Comparison of ENCODE assay signal across 10 cellular contexts in genomic region chr3:57826286-57826951, GRCh38.
A peak's percentile ranks its signal among the peaks of the same experiment; 100 is the strongest.
DNase-seq lines count a peak whose midpoint lies in the region; ATAC-seq and TF ChIP-seq lines count a peak whose summit lies in the region.
"Had no signal": no experiment of that assay in that cellular context is flagged by ENCODE, and none has a peak within 500 bp of the region (broad histone marks: within the 10 kb centered on the region; RNA-seq: fewer than 3 reads in every experiment).

No MANE protein-coding gene starts in this region.

- H3K27ac Mint-ChIP-seq in stimulated activated effector memory CD8-positive, alpha-beta T cell treated with anti-CD3 and anti-CD28 coated beads, Interleukin-12 subunit alpha, Interleukin-12 subunit beta, amount 100 ng/mL, for 72 hours: peak overlapping the region; percentile 14

- ATAC-seq in Right ventricle myocardium superior (ENCODE audit: poor library complexity) (peak; percentile 27), left ventricle myocardium superior (no peak), GM21576 (IDR thresholded peaks at IDR 0.05; ENCODE audit: unreplicated experiment) (no peak), GM19351 (IDR thresholded peaks at IDR 0.05; ENCODE audit: unreplicated experiment) (no peak)
- no peak for ATAC-seq in stimulated activated effector memory CD8-positive, alpha-beta T cell treated with anti-CD3 and anti-CD28 coated beads, Interleukin-12 subunit alpha, Interleukin-12 subunit beta, amount 100 ng/mL, for 72 hours

- intact Hi-C loops in Right ventricle myocardium superior (cut with DNase I): no loop called here
- intact Hi-C loops in left ventricle myocardium superior (cut with micrococcal nuclease): no loop called here

- no peak overlapping the region for H3K4me3 Mint-ChIP-seq in stimulated activated effector memory CD8-positive, alpha-beta T cell treated with anti-CD3 and anti-CD28 coated beads, Interleukin-12 subunit alpha, Interleukin-12 subunit beta, amount 100 ng/mL, for 72 hours

- no peak overlapping the region for H3K4me3 ChIP-seq in fibroblast of the aortic adventitia (ENCODE audit: low read depth, low read length)
- H3K4me3 ChIP-seq: ascending aorta had no signal

- H3K9me3 Mint-ChIP-seq in stimulated activated effector memory CD8-positive, alpha-beta T cell treated with anti-CD3 and anti-CD28 coated beads, Interleukin-12 subunit alpha, Interleukin-12 subunit beta, amount 100 ng/mL, for 72 hours: no peaks in the 10 kb centered on the region

- TF ChIP-seq CTCF in fibroblast of the aortic adventitia (IDR thresholded peaks at IDR 0.05; ENCODE audit: insufficient read depth, low read length): peak; percentile 32

- peaks cover 12% of the 10 kb centered on the region for H3K36me3 Mint-ChIP-seq in stimulated activated effector memory CD8-positive, alpha-beta T cell treated with anti-CD3 and anti-CD28 coated beads, Interleukin-12 subunit alpha, Interleukin-12 subunit beta, amount 100 ng/mL, for 72 hours

- peaks cover 16% of the 10 kb centered on the region for H3K4me1 Mint-ChIP-seq in stimulated activated effector memory CD8-positive, alpha-beta T cell treated with anti-CD3 and anti-CD28 coated beads, Interleukin-12 subunit alpha, Interleukin-12 subunit beta, amount 100 ng/mL, for 72 hours

- DNase-seq in Right ventricle myocardium superior: no peak
- DNase-seq in left ventricle myocardium superior: no peak
- DNase-seq in OCI-M1 (lab: John Stamatoyannopoulos, UW): peak; percentile 42
- peak; percentile 48 for DNase-seq in fibroblast of the aortic adventitia (ENCODE audit: low read depth)
- DNase-seq in stimulated activated effector memory CD8-positive, alpha-beta T cell treated with anti-CD3 and anti-CD28 coated beads, Interleukin-12 subunit alpha, Interleukin-12 subunit beta, amount 100 ng/mL, for 72 hours (ENCODE audit: low spot score in 2 of 2): no peak
- no peak for DNase-seq in NCI-H1930 (lab: John Stamatoyannopoulos, UW)
- DNase-seq: mammary epithelial cell had no signal

Comparison
In these comparisons a context has a peak if more than half of its experiments do, and no peak if none do; other contexts are left out.
1. DNase-seq: peak in OCI-M1 (single experiment) and fibroblast of the aortic adventitia (single experiment); none in Right ventricle myocardium superior (single experiment), left ventricle myocardium superior (single experiment), stimulated activated effector memory CD8-positive, alpha-beta T cell treated with anti-CD3 and anti-CD28 coated beads, Interleukin-12 subunit alpha, Interleukin-12 subunit beta, amount 100 ng/mL, for 72 hours (0 of 2) and NCI-H1930 (0 of 2).